ENCODE assay signal across 1 cellular context in the genomic region with DNA sequence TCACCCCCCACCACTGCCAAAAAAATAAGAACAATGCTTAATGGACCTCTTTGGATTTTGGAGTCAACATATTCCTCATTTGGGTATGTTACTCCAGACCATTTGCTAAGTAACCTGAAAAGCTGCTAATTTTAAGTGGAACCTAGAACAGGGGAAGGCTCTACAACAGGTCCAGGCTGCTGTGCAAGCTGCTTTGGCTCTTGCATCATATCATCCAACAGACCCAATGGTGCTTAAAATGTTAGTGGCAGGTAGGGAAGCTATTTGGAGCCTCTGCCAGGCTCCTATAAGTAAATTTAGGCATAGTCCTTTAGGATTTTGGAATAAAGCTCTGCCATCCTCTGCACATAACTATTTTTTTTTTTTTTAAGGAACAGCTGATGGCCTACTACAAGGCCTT.
TF ChIP-seq lines count a peak whose summit lies in the region.

No MANE protein-coding gene starts in this region.

TF ChIP-seq in K562, 482 proteins besides CTCF, POLR2A, EP300 and RAD21 (continued from another document):
- TF ChIP-seq OTX1 (CRISPR knock-in tag; IDR thresholded peaks at IDR 0.05) (no peak), CEBPG (CRISPR knock-in tag; IDR thresholded peaks at IDR 0.05) (no peak), CEBPG (tag; conservative IDR thresholded peaks at IDR 0.05 in 1 of 2, IDR thresholded peaks at IDR 0.05 in 1 of 2) (peak; percentile 75 to 80)
